13 cellular contexts compared by ENCODE assay signal in the genomic region with DNA sequence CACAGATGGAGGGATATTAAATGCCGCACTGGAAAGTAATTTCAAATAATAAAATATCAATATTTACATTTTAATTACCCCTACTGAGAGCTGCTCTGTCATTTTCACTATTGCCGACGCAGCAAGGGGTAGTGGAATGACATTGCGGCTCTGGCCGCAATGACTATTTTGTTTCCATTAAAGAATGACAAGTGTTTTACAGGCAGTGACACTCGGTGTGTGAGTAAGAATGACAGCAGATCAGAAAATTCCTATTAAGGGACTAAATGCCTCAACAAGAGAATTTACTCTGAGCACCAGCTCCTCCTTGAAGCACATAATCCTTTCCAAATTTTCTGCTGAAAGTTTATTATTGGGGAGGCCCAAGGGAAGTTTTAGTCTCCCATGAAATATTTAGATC.
"Had no signal": no experiment of that assay in that cellular context is flagged by ENCODE, and none has a peak within 500 bp of the region (broad histone marks: within the 10 kb centered on the region; RNA-seq: fewer than 3 reads in every experiment).

No MANE protein-coding gene starts in this region.

- ATAC-seq: activated CD4-positive, alpha-beta T cell treated with anti-CD3 and anti-CD28 coated beads for 36 hours; esophagus mucosa; right cardiac atrium had no signal

- H3K36me3 ChIP-seq: tibial nerve, uterus had no signal

- H3K4me1 Mint-ChIP-seq: activated CD4-positive, alpha-beta T cell treated with anti-CD3 and anti-CD28 coated beads for 36 hours; activated naive CD4-positive, alpha-beta T cell treated with anti-CD3 and anti-CD28 coated beads, Interleukin-2, amount 10 ng/mL, durations not matched to agents 7 days and 5 days had no signal

- H3K27me3 ChIP-seq: tibial nerve, uterus had no signal

- DNase-seq: activated CD4-positive, alpha-beta memory T cell treated with anti-CD3 and anti-CD28 coated beads for 36 hours; activated CD4-positive, alpha-beta T cell treated with anti-CD3 and anti-CD28 coated beads for 36 hours; activated naive CD4-positive, alpha-beta T cell treated with anti-CD3 and anti-CD28 coated beads, Interleukin-2, amount 10 ng/mL, durations not matched to agents 7 days and 5 days; activated T-cell treated with anti-CD3 and anti-CD28 coated beads, Interleukin-2, amount 50 U/mL, for 24 hours; mammary epithelial cell; naive B cell; stimulated activated CD4-positive, alpha-beta T cell treated with anti-CD3 and anti-CD28 coated beads, Interleukin-4, amount 100 ng/mL, for 24 hours; stimulated activated naive CD4-positive, alpha-beta T cell; uterus; WERI-Rb-1 had no signal

- H3K27ac Mint-ChIP-seq: activated CD4-positive, alpha-beta memory T cell treated with anti-CD3 and anti-CD28 coated beads for 36 hours; activated CD4-positive, alpha-beta T cell treated with anti-CD3 and anti-CD28 coated beads for 36 hours; activated naive CD4-positive, alpha-beta T cell treated with anti-CD3 and anti-CD28 coated beads, Interleukin-2, amount 10 ng/mL, durations not matched to agents 7 days and 5 days; activated T-cell treated with anti-CD3 and anti-CD28 coated beads, Interleukin-2, amount 50 U/mL, for 24 hours had no signal

- H3K9me3 ChIP-seq: tibial nerve, uterus had no signal

- H3K36me3 Mint-ChIP-seq: activated CD4-positive, alpha-beta memory T cell treated with anti-CD3 and anti-CD28 coated beads for 36 hours; activated naive CD4-positive, alpha-beta T cell treated with anti-CD3 and anti-CD28 coated beads, Interleukin-2, amount 10 ng/mL, durations not matched to agents 7 days and 5 days had no signal

- H3K4me1 ChIP-seq: uterus had no signal

- H3K9me3 Mint-ChIP-seq: activated T-cell treated with anti-CD3 and anti-CD28 coated beads, Interleukin-2, amount 50 U/mL, for 24 hours had no signal

- H3K4me3 Mint-ChIP-seq: activated CD4-positive, alpha-beta memory T cell treated with anti-CD3 and anti-CD28 coated beads for 36 hours; activated CD4-positive, alpha-beta T cell treated with anti-CD3 and anti-CD28 coated beads for 36 hours; activated naive CD4-positive, alpha-beta T cell treated with anti-CD3 and anti-CD28 coated beads, Interleukin-2, amount 10 ng/mL, durations not matched to agents 7 days and 5 days; activated T-cell treated with anti-CD3 and anti-CD28 coated beads, Interleukin-2, amount 50 U/mL, for 24 hours had no signal

- H3K27me3 Mint-ChIP-seq: activated CD4-positive, alpha-beta memory T cell treated with anti-CD3 and anti-CD28 coated beads for 36 hours; activated CD4-positive, alpha-beta T cell treated with anti-CD3 and anti-CD28 coated beads for 36 hours; activated naive CD4-positive, alpha-beta T cell treated with anti-CD3 and anti-CD28 coated beads, Interleukin-2, amount 10 ng/mL, durations not matched to agents 7 days and 5 days; activated T-cell treated with anti-CD3 and anti-CD28 coated beads, Interleukin-2, amount 50 U/mL, for 24 hours; naive B cell had no signal
